ENCODE assay signal across 4 cellular contexts in genomic region chr1:145080193-145080592, GRCh38.
DNase-seq lines count a peak whose midpoint lies in the region; ATAC-seq and TF ChIP-seq lines count a peak whose summit lies in the region.
"Not testable (repeated sequence)": the region's sequence is repeated elsewhere in the genome, so short reads cannot be mapped to it uniquely, and the experiment has no call there.

No MANE protein-coding gene starts in this region.

- H3K4me1 Mint-ChIP-seq in stimulated activated naive B cell treated with anti-CD40 and anti-IgM and Interleukin-4, amounts not matched to agents 10 μg/mL and 1 μg/mL and 100 μg/mL, for 72 hours: not testable (repeated sequence)

- in situ Hi-C loops in KBM-7 (cut with MboI; ENCODE audit: low pct_unique_long_range_greater_than_20kb, low sequenced_read_pairs): not testable (repeated sequence)

- TF ChIP-seq CTCF in KMS-11 (conservative IDR thresholded peaks at IDR 0.05; ENCODE audit: low read depth, low read length): not testable (repeated sequence)

- peak; percentile 0 for DNase-seq in CD1c-positive myeloid dendritic cell (ENCODE audit: extremely low spot score)
- DNase-seq in KBM-7: peak; percentile 3
- not testable (repeated sequence) for DNase-seq in stimulated activated naive B cell treated with anti-CD40 and anti-IgM and Interleukin-4, amounts not matched to agents 10 μg/mL and 1 μg/mL and 100 μg/mL, for 72 hours

- not testable (repeated sequence) for H4K20me1 ChIP-seq in KMS-11 (ENCODE audit: insufficient read depth)

- H3K9me3 Mint-ChIP-seq in stimulated activated naive B cell treated with anti-CD40 and anti-IgM and Interleukin-4, amounts not matched to agents 10 μg/mL and 1 μg/mL and 100 μg/mL, for 72 hours: not testable (repeated sequence)

- peaks cover 21% of the 10 kb centered on the region; the same call in 1 of the 2 replicates for H3K79me2 ChIP-seq in KMS-11 (ENCODE audit: insufficient read depth, low read depth)

- not testable (repeated sequence) for H3K36me3 ChIP-seq in KMS-11 (ENCODE audit: insufficient read depth)

- not testable (repeated sequence) for H3K27me3 Mint-ChIP-seq in stimulated activated naive B cell treated with anti-CD40 and anti-IgM and Interleukin-4, amounts not matched to agents 10 μg/mL and 1 μg/mL and 100 μg/mL, for 72 hours

- not testable (repeated sequence) for H3K9ac ChIP-seq in KMS-11

- not testable (repeated sequence) for H3K4me3 ChIP-seq in KMS-11 (IDR thresholded peaks at IDR 0.05; ENCODE audit: insufficient read depth, low read depth, low read length)

- H3K27me3 ChIP-seq in KMS-11 (ENCODE audit: insufficient read depth, low read depth): not testable (repeated sequence)

- H2AFZ ChIP-seq in KMS-11 (ENCODE audit: low read depth): not testable (repeated sequence)

- H3K4me2 ChIP-seq in KMS-11: peak overlapping the region; percentile 59; the same call in 1 of the 2 replicates

- not testable (repeated sequence) for H3K36me3 Mint-ChIP-seq in stimulated activated naive B cell treated with anti-CD40 and anti-IgM and Interleukin-4, amounts not matched to agents 10 μg/mL and 1 μg/mL and 100 μg/mL, for 72 hours

- H3K4me3 Mint-ChIP-seq in stimulated activated naive B cell treated with anti-CD40 and anti-IgM and Interleukin-4, amounts not matched to agents 10 μg/mL and 1 μg/mL and 100 μg/mL, for 72 hours: not testable (repeated sequence)

- peak overlapping the region; percentile 28; the same call in 1 of the 2 replicates for H3K27ac ChIP-seq in KMS-11

- peak; percentile 61 to 67 for ATAC-seq in stimulated activated naive B cell treated with anti-CD40 and anti-IgM and Interleukin-4, amounts not matched to agents 10 μg/mL and 1 μg/mL and 100 μg/mL, for 72 hours (replicated peaks)

- not testable (repeated sequence) for H3K27ac Mint-ChIP-seq in stimulated activated naive B cell treated with anti-CD40 and anti-IgM and Interleukin-4, amounts not matched to agents 10 μg/mL and 1 μg/mL and 100 μg/mL, for 72 hours

- not testable (repeated sequence) for H3K4me1 ChIP-seq in KMS-11 (ENCODE audit: low read depth, poor library complexity, severe bottlenecking)
